Comparison of ENCODE assay signal across 2 cellular contexts in the genomic region with DNA sequence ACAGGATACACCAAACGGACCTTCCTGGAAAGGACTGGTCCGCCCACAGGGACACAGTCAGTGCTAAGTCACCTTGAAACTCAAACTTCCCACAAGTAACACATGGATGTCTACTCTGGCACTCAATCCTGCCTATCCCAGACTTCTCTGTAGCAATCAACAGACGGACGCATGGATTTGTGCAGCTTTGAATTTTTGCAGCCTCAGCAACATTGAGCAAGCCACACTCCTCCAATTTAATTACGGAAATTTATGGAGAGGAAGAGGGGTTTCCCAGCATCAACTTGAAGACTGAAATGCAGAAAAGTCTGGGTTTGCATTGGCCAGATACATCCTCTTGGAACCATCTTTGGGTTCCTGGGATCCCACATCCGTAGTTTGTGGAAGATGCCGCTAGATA.
TF ChIP-seq lines count a peak whose summit lies in the region.

No MANE protein-coding gene starts in this region.

TF ChIP-seq in HepG2, 621 proteins besides CTCF, POLR2A, EP300 and RAD21:
- TF ChIP-seq ZNF501 (CRISPR knock-in tag; IDR thresholded peaks at IDR 0.05) (no peak), MAFK (conservative IDR thresholded peaks at IDR 0.05 in 1 of 2, IDR thresholded peaks at IDR 0.05 in 1 of 2; ENCODE audit: low read length in 2 of 2) (peak; percentile 86 to 89), MAFF (IDR thresholded peaks at IDR 0.05; ENCODE audit: low read depth, low read length) (peak; percentile 76), TAF1 (CRISPR knock-in tag; IDR thresholded peaks at IDR 0.05) (no peak), ZNF362 (CRISPR knock-in tag; IDR thresholded peaks at IDR 0.05; ENCODE audit: borderline replicate concordance) (no peak)
- TF ChIP-seq, protein P1, sequence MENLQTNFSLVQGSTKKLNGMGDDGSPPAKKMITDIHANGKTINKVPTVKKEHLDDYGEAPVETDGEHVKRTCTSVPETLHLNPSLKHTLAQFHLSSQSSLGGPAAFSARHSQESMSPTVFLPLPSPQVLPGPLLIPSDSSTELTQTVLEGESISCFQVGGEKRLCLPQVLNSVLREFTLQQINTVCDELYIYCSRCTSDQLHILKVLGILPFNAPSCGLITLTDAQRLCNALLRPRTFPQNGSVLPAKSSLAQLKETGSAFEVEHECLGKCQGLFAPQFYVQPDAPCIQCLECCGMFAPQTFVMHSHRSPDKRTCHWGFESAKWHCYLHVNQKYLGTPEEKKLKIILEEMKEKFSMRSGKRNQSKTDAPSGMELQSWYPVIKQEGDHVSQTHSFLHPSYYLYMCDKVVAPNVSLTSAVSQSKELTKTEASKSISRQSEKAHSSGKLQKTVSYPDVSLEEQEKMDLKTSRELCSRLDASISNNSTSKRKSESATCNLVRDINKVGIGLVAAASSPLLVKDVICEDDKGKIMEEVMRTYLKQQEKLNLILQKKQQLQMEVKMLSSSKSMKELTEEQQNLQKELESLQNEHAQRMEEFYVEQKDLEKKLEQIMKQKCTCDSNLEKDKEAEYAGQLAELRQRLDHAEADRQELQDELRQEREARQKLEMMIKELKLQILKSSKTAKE (CRISPR knock-in tag; IDR thresholded peaks at IDR 0.05; ENCODE audit: borderline replicate concordance), result no peak

TF ChIP-seq in K562, 482 proteins besides CTCF, POLR2A, EP300 and RAD21:
- TF ChIP-seq ZNF316 (IDR thresholded peaks at IDR 0.05) (peak; percentile 46; the same call in 1 of the 2 replicates), TCF3 (CRISPR knock-in tag; IDR thresholded peaks at IDR 0.05) (no peak), NFXL1 (CRISPR knock-in tag; IDR thresholded peaks at IDR 0.05) (no peak), ZBTB49 (CRISPR knock-in tag; IDR thresholded peaks at IDR 0.05; ENCODE audit: borderline replicate concordance) (no peak), MAFF (IDR thresholded peaks at IDR 0.05; ENCODE audit: low read length) (peak; percentile 28; the same call in 1 of the 2 replicates), MAFG (tag; conservative IDR thresholded peaks at IDR 0.05) (peak; percentile 37)
TF ChIP-seq in K562: peak in this region for 3.
